In genomic region chr20:57614490-57615471, GRCh38 we compare ENCODE assay signal across 20 cellular contexts. TPM values are rescaled to one million over a fixed set of nuclear protein-coding genes. Genes with fewer than 3 reads are reported as not detected.
A peak's percentile ranks its signal among the peaks of the same experiment; 100 is the strongest.
DNase-seq lines count a peak whose midpoint lies in the region; ATAC-seq, FAIRE-seq and TF ChIP-seq lines count a peak whose summit lies in the region.
"Had no signal": no experiment of that assay in that cellular context is flagged by ENCODE, and none has a peak within 500 bp of the region (broad histone marks: within the 10 kb centered on the region; RNA-seq: fewer than 3 reads in every experiment).

No MANE protein-coding gene starts in this region.

- H3K4me1 Mint-ChIP-seq in type B pancreatic cell (ENCODE audit: unreplicated experiment), result no peaks in the 10 kb centered on the region

- H3K4me3 Mint-ChIP-seq in type B pancreatic cell, result no peak overlapping the region

- H3K4me3 ChIP-seq in kidney (ENCODE audit: low read length in 2 of 2), result no peak overlapping the region
- H3K4me3 ChIP-seq: A549, MG63 had no signal

- H3K27ac ChIP-seq in kidney (ENCODE audit: low read depth in 2 of 2, low read length in 2 of 2), result no peak overlapping the region
- H3K27ac ChIP-seq: A549 had no signal

- no peaks in the 10 kb centered on the region for H3K36me3 Mint-ChIP-seq in type B pancreatic cell

- H3K4me1 ChIP-seq in kidney (ENCODE audit: control insufficient read depth in 1 of 2, insufficient read depth in 1 of 2, low read depth in 1 of 2, low read length in 2 of 2), result no peaks in the 10 kb centered on the region

- H3K27me3 Mint-ChIP-seq in type B pancreatic cell, result peaks cover 18% of the 10 kb centered on the region

- FAIRE-seq in kidney (lab: Jason Lieb, UNC), result no peak
- FAIRE-seq: A549 had no signal

- intact Hi-C loops in cardiac septum (cut with DNase I), result no loop called here
- intact Hi-C loops in left ventricle myocardium superior (cut with micrococcal nuclease), result no loop called here
- intact Hi-C loops in kidney (cut with DNase I), result no loop called here

- no peak overlapping the region for H3K27ac Mint-ChIP-seq in type B pancreatic cell

- no peak for ATAC-seq in left ventricle myocardium superior
- ATAC-seq in HG02610 (IDR thresholded peaks at IDR 0.05; ENCODE audit: unreplicated experiment), result no peak
- ATAC-seq: A549 had no signal

- DNase-seq in cardiac septum (ENCODE audit: low spot score), result peak; percentile 64
- DNase-seq in left ventricle myocardium superior, result no peak
- DNase-seq in activated CD8-positive, alpha-beta memory T cell treated with anti-CD3 and anti-CD28 coated beads for 24 hours, result peak; percentile 53
- DNase-seq in kidney, result peak; percentile 49
- peak; percentile 55 for DNase-seq in type B pancreatic cell (ENCODE audit: extremely low spot score, unreplicated experiment)
- no peak for DNase-seq in hypothalamus (lab: John Stamatoyannopoulos, UW)
- no peak for DNase-seq in NCI-H1105 (lab: John Stamatoyannopoulos, UW)
- DNase-seq: COR-L47, IMR-90, Karpas-422, MG63, NCI-H1092 treated with DMSO at 0.1 percent for 48 hours, NCI-H1694, NCI-H2227 treated with DMSO at 0.1 percent for 48 hours, NCI-H524, SHP77 had no signal

- TF ChIP-seq CTCF in kidney (IDR thresholded peaks at IDR 0.05; ENCODE audit: borderline replicate concordance, extremely low read depth, insufficient read depth), result no peak
- TF ChIP-seq CTCF in type B pancreatic cell (conservative IDR thresholded peaks at IDR 0.05), result no peak

- no peaks in the 10 kb centered on the region for H3K9me3 Mint-ChIP-seq in type B pancreatic cell

- H3K9ac ChIP-seq in kidney (ENCODE audit: low read length in 2 of 2), result no peak overlapping the region

- H3K9me3 ChIP-seq in kidney (ENCODE audit: control insufficient read depth in 1 of 2, low read length in 2 of 2), result no peaks in the 10 kb centered on the region
- H3K9me3 ChIP-seq: A549, MG63 had no signal

- no peaks in the 10 kb centered on the region for H3K36me3 ChIP-seq in kidney (ENCODE audit: control insufficient read depth in 1 of 2, insufficient read depth in 2 of 2, low read length in 2 of 2)
- H3K36me3 ChIP-seq: MG63 had no signal

RNA-seq across cellular contexts. Expression of gene ZBP1, which starts 5.4 kb away (rescaled TPM):
- 0.43 TPM for total RNA-seq in cardiac septum
- 0.15 TPM for total RNA-seq in left ventricle myocardium superior
- 3.7 TPM for total RNA-seq in kidney
- not detected for polyA plus RNA-seq in kidney (ENCODE audit: insufficient read depth, low read depth, low replicate concordance)
- not detected in 2 replicates for total RNA-seq in type B pancreatic cell (ENCODE audit: low replicate concordance)
- total RNA-seq: H4, IMR-90 had no signal
- polyA plus RNA-seq: IMR-90 had no signal

RNA-seq across cellular contexts. Expression of gene PCK1, which starts 53.9 kb away (rescaled TPM):
- total RNA-seq in cardiac septum (0.48 TPM), left ventricle myocardium superior (0.62 TPM), kidney (29.7 TPM), type B pancreatic cell (ENCODE audit: low replicate concordance) (2.3 and 4.7 TPM in 2 replicates)
- polyA plus RNA-seq in kidney (ENCODE audit: insufficient read depth, low read depth, low replicate concordance), result 551 TPM
- total RNA-seq: IMR-90 had no signal
- polyA plus RNA-seq: CD14-positive monocyte, IMR-90 had no signal

Comparison
In these comparisons a context has a peak if more than half of its experiments do, and no peak if none do; other contexts are left out.
1. DNase-seq: peak in cardiac septum (single experiment), activated CD8-positive, alpha-beta memory T cell treated with anti-CD3 and anti-CD28 coated beads for 24 hours (single experiment), kidney (single experiment) and type B pancreatic cell (single experiment); none in left ventricle myocardium superior (single experiment), hypothalamus (0 of 51) and NCI-H1105 (single experiment).